16 cellular contexts compared by ENCODE assay signal in the genomic region with DNA sequence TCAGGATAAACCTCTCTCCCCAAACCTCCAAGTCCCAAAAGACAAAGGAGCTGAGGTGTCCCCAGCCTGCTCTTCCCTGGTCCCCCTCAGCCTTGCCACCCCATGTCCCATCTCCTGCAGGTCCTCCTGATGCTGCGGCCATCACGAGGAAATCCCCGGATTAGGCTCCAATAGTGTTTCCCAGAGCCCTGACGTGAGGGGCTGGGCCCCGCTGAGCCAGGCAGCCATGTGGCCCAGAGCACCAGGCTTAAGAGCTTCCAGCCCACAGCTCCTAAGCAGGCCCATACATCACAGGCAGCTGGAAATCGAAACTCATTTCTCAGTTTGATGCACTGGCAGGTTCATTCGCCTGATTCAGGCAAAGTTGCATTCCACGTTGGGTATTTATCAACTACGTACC.
DNase-seq lines count a peak whose midpoint lies in the region; ATAC-seq and TF ChIP-seq lines count a peak whose summit lies in the region.
"Had no signal": no experiment of that assay in that cellular context is flagged by ENCODE, and none has a peak within 500 bp of the region (broad histone marks: within the 10 kb centered on the region; RNA-seq: fewer than 3 reads in every experiment).

No MANE protein-coding gene starts in this region.

- H2AFZ ChIP-seq in GM23338, result no peak overlapping the region

- no peak overlapping the region for H3K4me3 Mint-ChIP-seq in GM23338
- H3K4me3 Mint-ChIP-seq: CD4-positive, alpha-beta memory T cell; IgD-negative memory B cell had no signal

- H3K27me3 Mint-ChIP-seq in GM23338 (ENCODE audit: insufficient read depth, low read depth, poor library complexity), result no peaks in the 10 kb centered on the region

- no peak for DNase-seq in GM23338 (ENCODE audit: low spot score)
- DNase-seq in WERI-Rb-1, result peak; percentile 89
- DNase-seq in left kidney (ENCODE audit: low read depth, low spot score), result peak; percentile 21
- DNase-seq in AG08396 (ENCODE audit: low spot score), result no peak
- DNase-seq: BE2C; CD4-positive, alpha-beta memory T cell; DMS153; DMS79; GF-D8; HCEC 1CT; KBM-7 had no signal

- H3K27ac Mint-ChIP-seq in GM23338, result no peak overlapping the region
- H3K27ac Mint-ChIP-seq: CD4-positive, alpha-beta memory T cell had no signal

- ATAC-seq in GM23338 (peak; percentile 36; the same call in 2 of the 3 replicates), GM21447 (IDR thresholded peaks at IDR 0.05; ENCODE audit: unreplicated experiment) (no peak), GM19397 (IDR thresholded peaks at IDR 0.05; ENCODE audit: unreplicated experiment) (no peak), gastroesophageal sphincter (no peak)

- H3K4me1 ChIP-seq in GM23338 (ENCODE audit: insufficient read depth) (no peaks in the 10 kb centered on the region), gastroesophageal sphincter (peaks cover 0 to 19% (median 0%) of the 10 kb centered on the region in 3 donors)
- H3K4me1 ChIP-seq: BE2C had no signal

- H3K79me2 ChIP-seq in GM23338 (replicated peaks; ENCODE audit: insufficient read depth), result no peaks in the 10 kb centered on the region

- H3K9me3 ChIP-seq in WERI-Rb-1 (ENCODE audit: severe bottlenecking), result no peaks in the 10 kb centered on the region
- no peaks in the 10 kb centered on the region for H3K9me3 ChIP-seq in gastroesophageal sphincter
- H3K9me3 ChIP-seq: BE2C had no signal

- H3K27ac ChIP-seq in GM23338 (ENCODE audit: low read depth) (no peak overlapping the region), WERI-Rb-1 (peak overlapping the region; percentile 6; the same call in 1 of the 2 replicates), gastroesophageal sphincter (no peak overlapping the region)
- H3K27ac ChIP-seq: C4-2B had no signal

- no peaks in the 10 kb centered on the region for H4K20me1 ChIP-seq in GM23338 (replicated peaks; ENCODE audit: insufficient read depth)

- TF ChIP-seq CTCF in GM23338 (conservative IDR thresholded peaks at IDR 0.05; ENCODE audit: low read depth in 2 of 2), result no peak
- no peak for TF ChIP-seq CTCF in WERI-Rb-1 (IDR thresholded peaks at IDR 0.05; ENCODE audit: low read depth, low read length)
- no peak for TF ChIP-seq CTCF in gastroesophageal sphincter (IDR thresholded peaks at IDR 0.05)

- H3K36me3 Mint-ChIP-seq in GM23338 (ENCODE audit: low read depth), result no peaks in the 10 kb centered on the region
- H3K36me3 Mint-ChIP-seq: CD4-positive, alpha-beta memory T cell; IgD-negative memory B cell had no signal

- no peaks in the 10 kb centered on the region for H3K9me3 Mint-ChIP-seq in GM23338
- H3K9me3 Mint-ChIP-seq: CD4-positive, alpha-beta memory T cell had no signal

- no peak for TF ChIP-seq POLR2A in gastroesophageal sphincter (IDR thresholded peaks at IDR 0.05)

- 73 to 81% methylated on average over 3 of the region's 9 CpGs for WGBS in gastroesophageal sphincter (ENCODE audit: low coverage in 1 of 2), 2 donors

- H3F3A ChIP-seq in GM23338 (replicated peaks; ENCODE audit: low read depth), result no peaks in the 10 kb centered on the region

- no peak for TF ChIP-seq EP300 in gastroesophageal sphincter (IDR thresholded peaks at IDR 0.05)

- H3K4me2 ChIP-seq in GM23338, result no peak overlapping the region

- H3K4me3 ChIP-seq in GM23338 (no peak overlapping the region), WERI-Rb-1 (ENCODE audit: low read depth, low read length) (no peak overlapping the region), gastroesophageal sphincter (no peak overlapping the region)

- no peaks in the 10 kb centered on the region; the same call in 2 of the 3 replicates for H3K4me1 Mint-ChIP-seq in GM23338
- H3K4me1 Mint-ChIP-seq: CD4-positive, alpha-beta memory T cell; IgD-negative memory B cell had no signal

- H3K27me3 ChIP-seq in GM23338 (ENCODE audit: insufficient read depth) (no peaks in the 10 kb centered on the region), WERI-Rb-1 (ENCODE audit: insufficient read depth, low read depth, severe bottlenecking) (no peaks in the 10 kb centered on the region), gastroesophageal sphincter (peaks cover 6% of the 10 kb centered on the region)
- H3K27me3 ChIP-seq: BE2C had no signal

- H3K36me3 ChIP-seq in GM23338 (ENCODE audit: insufficient read depth) (no peaks in the 10 kb centered on the region), WERI-Rb-1 (no peaks in the 10 kb centered on the region), gastroesophageal sphincter (no peaks in the 10 kb centered on the region)
- H3K36me3 ChIP-seq: BE2C had no signal

- H3K9me2 ChIP-seq in GM23338 (ENCODE audit: insufficient read depth), result no peaks in the 10 kb centered on the region

TF ChIP-seq in GM23338, 12 proteins besides CTCF, POLR2A, EP300 and RAD21 (continues in another document):
- TF ChIP-seq ETS1 (IDR thresholded peaks at IDR 0.05) (no peak), EZH2phosphoT487 (IDR thresholded peaks at IDR 0.05; ENCODE audit: unreplicated experiment) (no peak), CREB1 (CRISPR knock-in tag; IDR thresholded peaks at IDR 0.05; ENCODE audit: low read depth) (no peak), ZNF114 (CRISPR knock-in tag; IDR thresholded peaks at IDR 0.05) (no peak), POLR2AphosphoS5 (IDR thresholded peaks at IDR 0.05; ENCODE audit: low read depth) (no peak), REST (IDR thresholded peaks at IDR 0.05; ENCODE audit: unreplicated experiment) (no peak), EZH2 (IDR thresholded peaks at IDR 0.05; ENCODE audit: low read depth, unreplicated experiment) (no peak), ZNF331 (CRISPR knock-in tag; IDR thresholded peaks at IDR 0.05; ENCODE audit: low read depth) (no peak), STAT1 (IDR thresholded peaks at IDR 0.05; ENCODE audit: unreplicated experiment) (no peak)

Comparison
In these comparisons a context has a peak if more than half of its experiments do, and no peak if none do; other contexts are left out.
1. DNase-seq: peak in WERI-Rb-1 (single experiment) and left kidney (single experiment); none in GM23338 (single experiment) and AG08396 (single experiment).